20 cellular contexts compared by ENCODE assay signal in the genomic region with DNA sequence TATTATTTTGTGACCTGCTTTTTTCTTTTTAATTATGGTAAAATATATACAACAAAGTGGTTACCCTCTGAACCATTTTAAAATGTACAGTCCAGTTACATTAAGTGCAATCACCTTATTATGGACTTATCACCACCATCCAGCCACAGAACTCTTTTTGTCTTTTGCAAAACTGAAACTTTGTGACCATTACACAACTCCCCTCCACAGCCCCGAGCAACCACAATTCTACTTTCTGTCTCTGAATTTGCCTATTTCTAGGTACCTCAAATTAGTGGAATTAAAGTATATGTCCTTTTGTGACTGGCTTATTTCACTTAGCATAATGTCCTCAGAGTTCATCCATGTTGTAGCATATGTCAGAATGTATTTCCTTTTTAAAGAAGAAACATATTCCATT.
"Had no signal": no experiment of that assay in that cellular context is flagged by ENCODE, and none has a peak within 500 bp of the region (broad histone marks: within the 10 kb centered on the region; RNA-seq: fewer than 3 reads in every experiment).

No MANE protein-coding gene starts in this region.

- H3K4me3 Mint-ChIP-seq: activated CD4-positive, alpha-beta T cell treated with anti-CD3 and anti-CD28 coated beads, Interleukin-2, amount 10 ng/mL, durations not matched to agents 24 days and 14 days; activated naive CD8-positive, alpha-beta T cell; activated T-cell treated with anti-CD3 and anti-CD28 coated beads, Interleukin-2, amount 50 U/mL, for 72 hours; memory B cell; natural killer cell treated with Interleukin-12 subunit alpha and Interleukin-12 subunit beta and Interleukin-15 and Interleukin-18, amount 100 ng/mL, for 72 hours had no signal

- H3K4me1 Mint-ChIP-seq: activated CD4-positive, alpha-beta T cell treated with anti-CD3 and anti-CD28 coated beads, Interleukin-2, amount 10 ng/mL, durations not matched to agents 24 days and 14 days; memory B cell had no signal

- H3K27ac Mint-ChIP-seq: activated CD4-positive, alpha-beta T cell treated with anti-CD3 and anti-CD28 coated beads, Interleukin-2, amount 10 ng/mL, durations not matched to agents 24 days and 14 days; activated naive CD8-positive, alpha-beta T cell; activated T-cell treated with anti-CD3 and anti-CD28 coated beads, Interleukin-2, amount 50 U/mL, for 72 hours; memory B cell; natural killer cell treated with Interleukin-12 subunit alpha and Interleukin-12 subunit beta and Interleukin-15 and Interleukin-18, amount 100 ng/mL, for 72 hours had no signal

- H3K4me1 ChIP-seq: body of pancreas, colonic mucosa, esophagus muscularis mucosa, left lung had no signal

- H3K9me3 ChIP-seq: body of pancreas, colonic mucosa, left lung, testis, upper lobe of left lung had no signal

- DNase-seq: activated CD4-positive, alpha-beta T cell treated with anti-CD3 and anti-CD28 coated beads, Interleukin-2, amount 10 ng/mL, durations not matched to agents 24 days and 14 days; activated CD4-positive, CD25-positive, alpha-beta regulatory T cell; activated CD8-positive, alpha-beta memory T cell treated with anti-CD3 and anti-CD28 coated beads, Interleukin-2, amount 50 U/mL, for 48 hours; activated gamma-delta T cell treated with Interleukin-2 at 50 U/mL for 16 hours; activated T-cell treated with anti-CD3 and anti-CD28 coated beads, Interleukin-2, amount 50 U/mL, for 72 hours; amniotic stem cell; body of pancreas; caudate nucleus; colonic mucosa; hippocampal formation; left lung; stimulated activated CD4-positive, alpha-beta T cell treated with anti-CD3 and anti-CD28 coated beads, Interleukin-1b, Interleukin-23, amount 100 ng/mL, for 48 hours; stomach; testis; upper lobe of left lung had no signal

- H3K36me3 ChIP-seq: colonic mucosa, esophagus muscularis mucosa, left lung, stomach, upper lobe of left lung had no signal

- H3K4me3 ChIP-seq: body of pancreas, colonic mucosa, esophagus muscularis mucosa, left lung, stomach, testis, upper lobe of left lung had no signal

- H3K27me3 ChIP-seq: body of pancreas, colonic mucosa, esophagus muscularis mucosa, left lung, stomach, testis, upper lobe of left lung had no signal

- ATAC-seq: activated T-cell treated with anti-CD3 and anti-CD28 coated beads, Interleukin-2, amount 50 U/mL, for 72 hours; body of pancreas; left lung; natural killer cell treated with Interleukin-12 subunit alpha and Interleukin-12 subunit beta and Interleukin-15 and Interleukin-18, amount 100 ng/mL, for 72 hours had no signal

- FAIRE-seq: keratinocyte had no signal

- H3K27ac ChIP-seq: body of pancreas, colonic mucosa, esophagus muscularis mucosa, left lung, stomach, testis, upper lobe of left lung had no signal

- H3K9me3 Mint-ChIP-seq: activated CD4-positive, alpha-beta T cell treated with anti-CD3 and anti-CD28 coated beads, Interleukin-2, amount 10 ng/mL, durations not matched to agents 24 days and 14 days; activated T-cell treated with anti-CD3 and anti-CD28 coated beads, Interleukin-2, amount 50 U/mL, for 72 hours; memory B cell; natural killer cell treated with Interleukin-12 subunit alpha and Interleukin-12 subunit beta and Interleukin-15 and Interleukin-18, amount 100 ng/mL, for 72 hours had no signal

- H3K36me3 Mint-ChIP-seq: activated naive CD8-positive, alpha-beta T cell; memory B cell; natural killer cell treated with Interleukin-12 subunit alpha and Interleukin-12 subunit beta and Interleukin-15 and Interleukin-18, amount 100 ng/mL, for 72 hours had no signal
